ENCODE assay signal across 3 cellular contexts in the genomic region with DNA sequence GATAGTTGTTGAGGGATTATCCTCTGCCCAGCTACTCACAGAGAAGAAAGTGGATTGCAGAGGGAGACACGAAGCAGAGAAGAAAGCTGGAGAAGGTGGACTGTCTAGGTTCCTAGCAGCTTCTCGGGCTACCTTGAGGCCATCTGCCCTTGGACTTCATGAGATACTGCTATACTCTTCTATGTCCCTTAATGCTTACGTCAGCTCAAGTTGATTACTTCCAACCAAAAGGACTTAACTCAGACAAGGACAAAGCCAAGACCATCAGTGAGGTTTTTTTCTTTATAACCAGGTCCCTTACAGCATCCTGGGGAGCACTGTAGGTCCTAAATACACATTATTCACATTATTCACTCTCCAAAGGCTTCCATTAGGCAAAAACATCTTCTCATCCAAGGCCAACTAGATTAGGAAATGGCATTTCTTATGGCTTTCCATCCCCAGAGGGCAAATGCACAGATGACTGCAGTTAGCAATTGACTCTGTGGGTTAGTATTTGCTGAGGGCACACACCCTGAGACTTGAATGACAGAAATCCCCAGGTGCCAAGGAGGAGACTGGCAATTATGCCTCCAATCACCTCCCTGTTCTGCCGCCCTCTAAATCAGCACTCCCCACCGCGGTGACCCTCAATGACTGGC.
TF ChIP-seq lines count a peak whose summit lies in the region.

No MANE protein-coding gene starts in this region.

TF ChIP-seq in HEK293, 187 proteins besides CTCF, POLR2A, EP300 and RAD21:
- 0 out of 2 replicates have a peak, but pooled peaks have one; percentile 16 for TF ChIP-seq ZNF664 (tag by site-specific recombination; IDR thresholded peaks at IDR 0.05)
- TF ChIP-seq ZNF266 (tag by site-specific recombination; IDR thresholded peaks at IDR 0.05; ENCODE audit: low read depth): no peak
- no peak for TF ChIP-seq ZNF768 (tag by site-specific recombination; IDR thresholded peaks at IDR 0.05)
- no peak for TF ChIP-seq ZBTB21 (tag by site-specific recombination; IDR thresholded peaks at IDR 0.05)

TF ChIP-seq in K562, 482 proteins besides CTCF, POLR2A, EP300 and RAD21:
- TF ChIP-seq, protein P1, sequence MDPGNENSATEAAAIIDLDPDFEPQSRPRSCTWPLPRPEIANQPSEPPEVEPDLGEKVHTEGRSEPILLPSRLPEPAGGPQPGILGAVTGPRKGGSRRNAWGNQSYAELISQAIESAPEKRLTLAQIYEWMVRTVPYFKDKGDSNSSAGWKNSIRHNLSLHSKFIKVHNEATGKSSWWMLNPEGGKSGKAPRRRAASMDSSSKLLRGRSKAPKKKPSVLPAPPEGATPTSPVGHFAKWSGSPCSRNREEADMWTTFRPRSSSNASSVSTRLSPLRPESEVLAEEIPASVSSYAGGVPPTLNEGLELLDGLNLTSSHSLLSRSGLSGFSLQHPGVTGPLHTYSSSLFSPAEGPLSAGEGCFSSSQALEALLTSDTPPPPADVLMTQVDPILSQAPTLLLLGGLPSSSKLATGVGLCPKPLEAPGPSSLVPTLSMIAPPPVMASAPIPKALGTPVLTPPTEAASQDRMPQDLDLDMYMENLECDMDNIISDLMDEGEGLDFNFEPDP (CRISPR knock-in tag; IDR thresholded peaks at IDR 0.05): no peak
- TF ChIP-seq, protein P2, sequence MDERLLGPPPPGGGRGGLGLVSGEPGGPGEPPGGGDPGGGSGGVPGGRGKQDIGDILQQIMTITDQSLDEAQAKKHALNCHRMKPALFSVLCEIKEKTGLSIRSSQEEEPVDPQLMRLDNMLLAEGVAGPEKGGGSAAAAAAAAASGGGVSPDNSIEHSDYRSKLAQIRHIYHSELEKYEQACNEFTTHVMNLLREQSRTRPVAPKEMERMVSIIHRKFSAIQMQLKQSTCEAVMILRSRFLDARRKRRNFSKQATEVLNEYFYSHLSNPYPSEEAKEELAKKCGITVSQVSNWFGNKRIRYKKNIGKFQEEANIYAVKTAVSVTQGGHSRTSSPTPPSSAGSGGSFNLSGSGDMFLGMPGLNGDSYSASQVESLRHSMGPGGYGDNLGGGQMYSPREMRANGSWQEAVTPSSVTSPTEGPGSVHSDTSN (CRISPR knock-in tag; IDR thresholded peaks at IDR 0.05; ENCODE audit: low read depth): no peak
- TF ChIP-seq, protein P2 (tag; conservative IDR thresholded peaks at IDR 0.05; ENCODE audit: low read depth): no peak
- TF ChIP-seq ZNF316 (IDR thresholded peaks at IDR 0.05): 0 out of 2 replicates have a peak, but pooled peaks have one; percentile 2
- TF ChIP-seq, protein P3, sequence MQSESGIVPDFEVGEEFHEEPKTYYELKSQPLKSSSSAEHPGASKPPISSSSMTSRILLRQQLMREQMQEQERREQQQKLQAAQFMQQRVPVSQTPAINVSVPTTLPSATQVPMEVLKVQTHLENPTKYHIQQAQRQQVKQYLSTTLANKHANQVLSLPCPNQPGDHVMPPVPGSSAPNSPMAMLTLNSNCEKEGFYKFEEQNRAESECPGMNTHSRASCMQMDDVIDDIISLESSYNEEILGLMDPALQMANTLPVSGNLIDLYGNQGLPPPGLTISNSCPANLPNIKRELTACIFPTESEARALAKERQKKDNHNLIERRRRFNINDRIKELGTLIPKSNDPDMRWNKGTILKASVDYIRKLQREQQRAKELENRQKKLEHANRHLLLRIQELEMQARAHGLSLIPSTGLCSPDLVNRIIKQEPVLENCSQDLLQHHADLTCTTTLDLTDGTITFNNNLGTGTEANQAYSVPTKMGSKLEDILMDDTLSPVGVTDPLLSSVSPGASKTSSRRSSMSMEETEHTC (IDR thresholded peaks at IDR 0.05): no peak

TF ChIP-seq in WTC11, 78 proteins besides CTCF, POLR2A, EP300 and RAD21:
- TF ChIP-seq GABPB1 (CRISPR knock-in tag; IDR thresholded peaks at IDR 0.05): no peak
- no peak for TF ChIP-seq IRF2 (CRISPR knock-in tag; IDR thresholded peaks at IDR 0.05; ENCODE audit: borderline replicate concordance, low read depth)
- TF ChIP-seq, protein P4, sequence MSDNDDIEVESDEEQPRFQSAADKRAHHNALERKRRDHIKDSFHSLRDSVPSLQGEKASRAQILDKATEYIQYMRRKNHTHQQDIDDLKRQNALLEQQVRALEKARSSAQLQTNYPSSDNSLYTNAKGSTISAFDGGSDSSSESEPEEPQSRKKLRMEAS (CRISPR knock-in tag; IDR thresholded peaks at IDR 0.05): no peak
- TF ChIP-seq, protein P5, sequence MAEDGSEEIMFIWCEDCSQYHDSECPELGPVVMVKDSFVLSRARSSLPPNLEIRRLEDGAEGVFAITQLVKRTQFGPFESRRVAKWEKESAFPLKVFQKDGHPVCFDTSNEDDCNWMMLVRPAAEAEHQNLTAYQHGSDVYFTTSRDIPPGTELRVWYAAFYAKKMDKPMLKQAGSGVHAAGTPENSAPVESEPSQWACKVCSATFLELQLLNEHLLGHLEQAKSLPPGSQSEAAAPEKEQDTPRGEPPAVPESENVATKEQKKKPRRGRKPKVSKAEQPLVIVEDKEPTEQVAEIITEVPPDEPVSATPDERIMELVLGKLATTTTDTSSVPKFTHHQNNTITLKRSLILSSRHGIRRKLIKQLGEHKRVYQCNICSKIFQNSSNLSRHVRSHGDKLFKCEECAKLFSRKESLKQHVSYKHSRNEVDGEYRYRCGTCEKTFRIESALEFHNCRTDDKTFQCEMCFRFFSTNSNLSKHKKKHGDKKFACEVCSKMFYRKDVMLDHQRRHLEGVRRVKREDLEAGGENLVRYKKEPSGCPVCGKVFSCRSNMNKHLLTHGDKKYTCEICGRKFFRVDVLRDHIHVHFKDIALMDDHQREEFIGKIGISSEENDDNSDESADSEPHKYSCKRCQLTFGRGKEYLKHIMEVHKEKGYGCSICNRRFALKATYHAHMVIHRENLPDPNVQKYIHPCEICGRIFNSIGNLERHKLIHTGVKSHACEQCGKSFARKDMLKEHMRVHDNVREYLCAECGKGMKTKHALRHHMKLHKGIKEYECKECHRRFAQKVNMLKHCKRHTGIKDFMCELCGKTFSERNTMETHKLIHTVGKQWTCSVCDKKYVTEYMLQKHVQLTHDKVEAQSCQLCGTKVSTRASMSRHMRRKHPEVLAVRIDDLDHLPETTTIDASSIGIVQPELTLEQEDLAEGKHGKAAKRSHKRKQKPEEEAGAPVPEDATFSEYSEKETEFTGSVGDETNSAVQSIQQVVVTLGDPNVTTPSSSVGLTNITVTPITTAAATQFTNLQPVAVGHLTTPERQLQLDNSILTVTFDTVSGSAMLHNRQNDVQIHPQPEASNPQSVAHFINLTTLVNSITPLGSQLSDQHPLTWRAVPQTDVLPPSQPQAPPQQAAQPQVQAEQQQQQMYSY (CRISPR knock-in tag; IDR thresholded peaks at IDR 0.05): no peak
